In genomic region chr12:89524201-89525001, GRCh38 we compare ENCODE assay signal across 8 cellular contexts. TPM values are rescaled to one million over a fixed set of nuclear protein-coding genes. Genes with fewer than 3 reads are reported as not detected.
DNase-seq lines count a peak whose midpoint lies in the region; ATAC-seq, FAIRE-seq and TF ChIP-seq lines count a peak whose summit lies in the region.

TSS of gene GALNT4 (minus strand) at chr12:89524796. CDS start at chr12:89524549, 247 bp downstream.

- ATAC-seq in A549, result peak; percentile 88 to 93
- ATAC-seq in HG02973 (IDR thresholded peaks at IDR 0.05; ENCODE audit: unreplicated experiment), result peak; percentile 70
- peak; percentile 65 to 66 for ATAC-seq in activated CD4-positive, CD25-positive, alpha-beta regulatory T cell treated with anti-CD3 and anti-CD28 coated beads, Interleukin-2, amount 50 U/mL, for 24 hours

- no peak for TF ChIP-seq EP300 in A549 (IDR thresholded peaks at IDR 0.05)

- H3K4me2 ChIP-seq in A549, result peak within 1 kb of the TSS; percentile 86

- TF ChIP-seq CTCF in A549 (IDR thresholded peaks at IDR 0.05), result peak; percentile 62

- peak; percentile 51 for TF ChIP-seq POLR2A in A549 (IDR thresholded peaks at IDR 0.05; ENCODE audit: low read length)

- peak within 1 kb of the TSS; percentile 75 for H3K4me3 ChIP-seq in A549

- 2% methylated on average over 33 of the region's 41 CpGs for WGBS in A549 (ENCODE audit: missing lambda C conversion rate)

- H3K9me3 ChIP-seq in A549, result no peaks in the 10 kb centered on the region

- peak within 1 kb of the TSS; percentile 93 to 96 for H3K27ac ChIP-seq in A549

- peaks cover 49% of the 10 kb centered on the region for H3K4me1 ChIP-seq in A549

- CTCF ChIA-PET in A549 (lab: Yijun Ruan, JAX), result interaction anchor here (0.6 to 4.3 kb wide), 24 partner anchors 11 to 1409 kb away, joined by 3 to 34 read pairs (median 4); partner anchors contain the start of gene KITLG

- TF ChIP-seq RAD21 in A549 (conservative IDR thresholded peaks at IDR 0.05 in 1 of 2, IDR thresholded peaks at IDR 0.05 in 1 of 2), result peak; percentile 55 to 68

- no peak for FAIRE-seq in A549 (lab: Jason Lieb, UNC)
- FAIRE-seq in GM18507 (lab: Jason Lieb, UNC), result peak; percentile 84

- DNase-seq in A549 (ENCODE audit: low read depth in 1 of 2, low spot score in 1 of 2) (peak; percentile 90 to 95), GM18507 (ENCODE audit: extremely low spot score, insufficient read length, low read depth) (peak; percentile 69), NCI-H2227 (lab: John Stamatoyannopoulos, UW; ENCODE audit: unreplicated experiment) (peak; percentile 81), cerebellum (ENCODE audit: low spot score) (peak; percentile 60), kidney glomerular epithelial cell (lab: John Stamatoyannopoulos, UW) (peak; percentile 74)
- DNase-seq in stimulated activated CD4-positive, alpha-beta T cell treated with anti-CD3 and anti-CD28 coated beads, Interleukin-1b, Interleukin-23, amount 100 ng/mL, for 1 hour (ENCODE audit: low read depth in 2 of 2), result peak; percentile 36 to 38

- POLR2A ChIA-PET in A549 (lab: Yijun Ruan, JAX), result no interaction called here

TF ChIP-seq in A549, 52 proteins besides CTCF, POLR2A, EP300 and RAD21:
- TF ChIP-seq BHLHE40 (IDR thresholded peaks at IDR 0.05; ENCODE audit: low read depth, low read length), result no peak
- TF ChIP-seq, protein P1, sequence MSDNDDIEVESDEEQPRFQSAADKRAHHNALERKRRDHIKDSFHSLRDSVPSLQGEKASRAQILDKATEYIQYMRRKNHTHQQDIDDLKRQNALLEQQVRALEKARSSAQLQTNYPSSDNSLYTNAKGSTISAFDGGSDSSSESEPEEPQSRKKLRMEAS (IDR thresholded peaks at IDR 0.05), result peak; percentile 34
- no peak for TF ChIP-seq HDAC2 (IDR thresholded peaks at IDR 0.05)
- peak in 1 of 2 experiments; percentile 25; a peak in 1 of 4 replicates for TF ChIP-seq CEBPB (IDR thresholded peaks at IDR 0.05)
- no peak for TF ChIP-seq ZC3H11A (IDR thresholded peaks at IDR 0.05)
- TF ChIP-seq BCL3 (IDR thresholded peaks at IDR 0.05), result 0 out of 3 replicates have a peak, but pooled peaks have one; percentile 13
- 0 out of 2 replicates have a peak, but pooled peaks have one; percentile 11 for TF ChIP-seq REST (IDR thresholded peaks at IDR 0.05)
- TF ChIP-seq SMC3 (IDR thresholded peaks at IDR 0.05), result peak; percentile 90

RNA-seq across cellular contexts. Expression of gene GALNT4, which starts in this region (rescaled TPM):
- polyA plus RNA-seq in A549 (2011; rRNA removed) (12.6 and 14.3 TPM in 2 replicates), A549 (2017; fragmentation: RNase III; extraction: RNeasy Plus Mini Kit Qiagen cat#74134 plus additional on column Dnase treatment) (3.8 to 5.9 TPM (median 5.5 TPM) in 3 replicates)
- polyA plus RNA-seq in A549 (2012; cell fraction: cytosol; rRNA removed), result 1.3 TPM in 2 replicates
- polyA plus RNA-seq in A549 (2012; cell fraction: nucleus; rRNA removed), result 1.1 and 1.6 TPM in 2 replicates
- 5.1 and 7.2 TPM in 2 replicates for polyA minus RNA-seq in A549 (2011; rRNA and poly(A)+ RNA removed)
- total RNA-seq in cerebellum, result 5.4 TPM

Comparison
In these comparisons a context has a peak if more than half of its experiments do, and no peak if none do; other contexts are left out.
1. Peak in every context shown above with its lines: DNase-seq, ATAC-seq, H3K4me3 ChIP-seq and H3K27ac ChIP-seq.
2. DNase-seq: peak in every context shown above with its lines; median percentile 92 in A549; 81 in NCI-H2227; 74 in kidney glomerular epithelial cell; 69 in GM18507; 60 in cerebellum; 37 in stimulated activated CD4-positive, alpha-beta T cell treated with anti-CD3 and anti-CD28 coated beads, Interleukin-1b, Interleukin-23, amount 100 ng/mL, for 1 hour.